ENCODE assay signal across 1 cellular context in the genomic region with DNA sequence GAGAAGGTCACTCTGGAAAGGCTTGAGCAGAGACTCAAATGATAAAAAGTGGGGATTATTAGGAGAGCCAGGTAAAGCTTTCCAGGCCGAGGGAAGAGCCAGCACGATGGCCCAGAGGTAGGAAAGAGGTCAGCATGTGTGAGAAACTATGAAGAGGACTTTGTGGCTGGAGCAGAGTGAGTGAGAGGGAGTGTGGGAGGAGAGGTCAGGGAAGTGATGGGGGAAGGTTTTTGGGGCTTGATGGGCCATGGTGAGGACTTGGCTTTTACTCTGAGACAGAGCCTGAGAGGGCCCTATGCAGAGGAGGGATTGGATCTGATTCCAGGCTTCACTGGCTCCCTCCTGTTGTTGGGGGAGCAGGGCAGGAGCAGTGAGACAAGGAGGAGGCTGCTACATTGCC.
TF ChIP-seq lines count a peak whose summit lies in the region.

No MANE protein-coding gene starts in this region.

TF ChIP-seq in WTC11, 78 proteins besides CTCF, POLR2A, EP300 and RAD21 (continued from another document):
- TF ChIP-seq IRF2 (CRISPR knock-in tag; IDR thresholded peaks at IDR 0.05; ENCODE audit: borderline replicate concordance, low read depth) (no peak), GTF2I (CRISPR knock-in tag; conservative IDR thresholded peaks at IDR 0.05) (no peak), GRHL2 (CRISPR knock-in tag; IDR thresholded peaks at IDR 0.05; ENCODE audit: insufficient replicate concordance, severe bottlenecking) (no peak), NFE2L1 (CRISPR knock-in tag; IDR thresholded peaks at IDR 0.05) (no peak), CBFB (CRISPR knock-in tag; IDR thresholded peaks at IDR 0.05; ENCODE audit: low read depth) (no peak)
- TF ChIP-seq, protein P1, sequence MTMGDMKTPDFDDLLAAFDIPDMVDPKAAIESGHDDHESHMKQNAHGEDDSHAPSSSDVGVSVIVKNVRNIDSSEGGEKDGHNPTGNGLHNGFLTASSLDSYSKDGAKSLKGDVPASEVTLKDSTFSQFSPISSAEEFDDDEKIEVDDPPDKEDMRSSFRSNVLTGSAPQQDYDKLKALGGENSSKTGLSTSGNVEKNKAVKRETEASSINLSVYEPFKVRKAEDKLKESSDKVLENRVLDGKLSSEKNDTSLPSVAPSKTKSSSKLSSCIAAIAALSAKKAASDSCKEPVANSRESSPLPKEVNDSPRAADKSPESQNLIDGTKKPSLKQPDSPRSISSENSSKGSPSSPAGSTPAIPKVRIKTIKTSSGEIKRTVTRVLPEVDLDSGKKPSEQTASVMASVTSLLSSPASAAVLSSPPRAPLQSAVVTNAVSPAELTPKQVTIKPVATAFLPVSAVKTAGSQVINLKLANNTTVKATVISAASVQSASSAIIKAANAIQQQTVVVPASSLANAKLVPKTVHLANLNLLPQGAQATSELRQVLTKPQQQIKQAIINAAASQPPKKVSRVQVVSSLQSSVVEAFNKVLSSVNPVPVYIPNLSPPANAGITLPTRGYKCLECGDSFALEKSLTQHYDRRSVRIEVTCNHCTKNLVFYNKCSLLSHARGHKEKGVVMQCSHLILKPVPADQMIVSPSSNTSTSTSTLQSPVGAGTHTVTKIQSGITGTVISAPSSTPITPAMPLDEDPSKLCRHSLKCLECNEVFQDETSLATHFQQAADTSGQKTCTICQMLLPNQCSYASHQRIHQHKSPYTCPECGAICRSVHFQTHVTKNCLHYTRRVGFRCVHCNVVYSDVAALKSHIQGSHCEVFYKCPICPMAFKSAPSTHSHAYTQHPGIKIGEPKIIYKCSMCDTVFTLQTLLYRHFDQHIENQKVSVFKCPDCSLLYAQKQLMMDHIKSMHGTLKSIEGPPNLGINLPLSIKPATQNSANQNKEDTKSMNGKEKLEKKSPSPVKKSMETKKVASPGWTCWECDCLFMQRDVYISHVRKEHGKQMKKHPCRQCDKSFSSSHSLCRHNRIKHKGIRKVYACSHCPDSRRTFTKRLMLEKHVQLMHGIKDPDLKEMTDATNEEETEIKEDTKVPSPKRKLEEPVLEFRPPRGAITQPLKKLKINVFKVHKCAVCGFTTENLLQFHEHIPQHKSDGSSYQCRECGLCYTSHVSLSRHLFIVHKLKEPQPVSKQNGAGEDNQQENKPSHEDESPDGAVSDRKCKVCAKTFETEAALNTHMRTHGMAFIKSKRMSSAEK (CRISPR knock-in tag; IDR thresholded peaks at IDR 0.05; ENCODE audit: borderline replicate concordance), result no peak
- TF ChIP-seq, protein P2, sequence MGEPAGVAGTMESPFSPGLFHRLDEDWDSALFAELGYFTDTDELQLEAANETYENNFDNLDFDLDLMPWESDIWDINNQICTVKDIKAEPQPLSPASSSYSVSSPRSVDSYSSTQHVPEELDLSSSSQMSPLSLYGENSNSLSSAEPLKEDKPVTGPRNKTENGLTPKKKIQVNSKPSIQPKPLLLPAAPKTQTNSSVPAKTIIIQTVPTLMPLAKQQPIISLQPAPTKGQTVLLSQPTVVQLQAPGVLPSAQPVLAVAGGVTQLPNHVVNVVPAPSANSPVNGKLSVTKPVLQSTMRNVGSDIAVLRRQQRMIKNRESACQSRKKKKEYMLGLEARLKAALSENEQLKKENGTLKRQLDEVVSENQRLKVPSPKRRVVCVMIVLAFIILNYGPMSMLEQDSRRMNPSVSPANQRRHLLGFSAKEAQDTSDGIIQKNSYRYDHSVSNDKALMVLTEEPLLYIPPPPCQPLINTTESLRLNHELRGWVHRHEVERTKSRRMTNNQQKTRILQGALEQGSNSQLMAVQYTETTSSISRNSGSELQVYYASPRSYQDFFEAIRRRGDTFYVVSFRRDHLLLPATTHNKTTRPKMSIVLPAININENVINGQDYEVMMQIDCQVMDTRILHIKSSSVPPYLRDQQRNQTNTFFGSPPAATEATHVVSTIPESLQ (CRISPR knock-in tag; IDR thresholded peaks at IDR 0.05), result no peak
- TF ChIP-seq, protein P3, sequence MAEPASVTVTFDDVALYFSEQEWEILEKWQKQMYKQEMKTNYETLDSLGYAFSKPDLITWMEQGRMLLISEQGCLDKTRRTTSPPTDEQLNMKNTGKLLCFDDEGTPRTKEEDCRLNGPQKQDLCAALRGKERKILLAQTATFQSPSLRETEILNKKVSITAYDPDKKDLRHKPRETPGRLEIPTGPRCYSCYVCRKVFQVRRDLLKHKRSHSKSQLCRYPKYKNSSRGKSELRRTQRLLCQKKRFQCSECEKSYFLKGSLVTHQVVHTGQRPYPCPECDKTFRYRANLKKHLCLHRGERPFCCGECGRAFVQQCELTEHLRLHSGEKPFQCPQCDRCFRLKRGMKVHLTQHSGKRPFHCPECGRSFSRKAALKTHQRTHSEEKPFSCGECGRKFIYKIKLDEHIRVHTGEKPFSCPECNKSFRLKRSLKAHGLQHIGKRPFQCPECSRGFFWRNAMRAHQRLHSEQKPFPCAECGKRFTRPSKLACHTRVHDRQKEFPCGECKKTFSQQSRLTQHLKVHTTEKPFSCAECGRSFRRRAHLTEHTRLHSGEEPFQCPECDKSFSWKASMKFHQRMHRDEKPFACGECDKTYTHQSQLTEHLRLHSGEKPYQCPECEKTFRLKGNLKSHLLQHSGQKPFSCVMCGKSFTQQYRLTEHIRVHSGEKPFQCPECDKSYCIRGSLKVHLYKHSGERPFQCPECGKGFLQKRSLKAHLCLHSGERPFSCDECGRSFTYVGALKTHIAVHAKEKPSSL (CRISPR knock-in tag; conservative IDR thresholded peaks at IDR 0.05), result no peak
